11 cellular contexts compared by ENCODE assay signal in the genomic region with DNA sequence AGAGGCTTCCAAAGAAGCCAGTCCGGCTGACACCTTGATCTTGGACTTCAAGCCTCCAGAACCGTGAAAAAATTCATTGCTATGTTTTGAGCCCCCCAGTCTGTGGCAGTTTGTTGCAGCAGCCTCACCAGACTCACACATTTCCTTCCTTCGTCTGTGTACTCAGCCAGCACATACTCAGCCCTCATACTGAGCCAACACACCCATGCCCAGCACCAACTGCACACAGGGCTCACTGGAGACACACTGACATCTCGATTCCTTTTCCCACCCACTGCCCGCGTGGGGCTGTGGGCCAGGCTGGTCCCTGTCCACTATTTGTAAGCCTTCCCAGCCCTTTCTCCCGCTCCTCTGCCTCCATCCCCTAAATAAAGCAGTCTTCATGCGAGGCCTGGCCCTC. TPM values are rescaled to one million over a fixed set of nuclear protein-coding genes. Genes with fewer than 3 reads are reported as not detected.
DNase-seq lines count a peak whose midpoint lies in the region; ATAC-seq, FAIRE-seq and TF ChIP-seq lines count a peak whose summit lies in the region.
"Had no signal": no experiment of that assay in that cellular context is flagged by ENCODE, and none has a peak within 500 bp of the region (broad histone marks: within the 10 kb centered on the region; RNA-seq: fewer than 3 reads in every experiment).

No MANE protein-coding gene starts in this region.

- TF ChIP-seq CTCF in nephron (IDR thresholded peaks at IDR 0.05; ENCODE audit: unreplicated experiment in 3 of 3) = no peak

- H3K27me3 ChIP-seq in ACC112 (ENCODE audit: insufficient read depth, low read length) = no peaks in the 10 kb centered on the region
- no peaks in the 10 kb centered on the region for H3K27me3 ChIP-seq in GM23248 (replicated peaks; ENCODE audit: insufficient read depth)
- H3K27me3 ChIP-seq in esophagus (ENCODE audit: control insufficient read depth in 1 of 2, insufficient read depth in 2 of 2, low read length in 2 of 2) = no peaks in the 10 kb centered on the region

- H3K4me3 Mint-ChIP-seq in nephron = peak overlapping the region in 2 of 3 experiments; percentile 70 to 74

- DNase-seq in GM23248 = no peak
- no peak for DNase-seq in frontal cortex (ENCODE audit: low spot score in 2 of 2)
- DNase-seq in HT-29 (ENCODE audit: low spot score) = no peak
- DNase-seq: activated CD4-positive, alpha-beta T cell treated with anti-CD3 and anti-CD28 coated beads for 1 hour; NCI-H1417 treated with DMSO at 0.1 percent for 48 hours had no signal

- no peaks in the 10 kb centered on the region for H4K20me1 ChIP-seq in GM23248 (ENCODE audit: insufficient read depth)

- no peaks in the 10 kb centered on the region for H3K27me3 Mint-ChIP-seq in nephron (ENCODE audit: low read depth)

- H2AFZ ChIP-seq in ACC112 (ENCODE audit: low read length, unreplicated experiment) (peak overlapping the region; percentile 83), GM23248 (peak overlapping the region; percentile 87)

- in situ Hi-C loops in GM23248 (cut with MboI) = no loop called here

- H3K9ac ChIP-seq in GM23248 = no peak overlapping the region

- H3F3A ChIP-seq in GM23248 (ENCODE audit: insufficient read depth) = no peaks in the 10 kb centered on the region

- no peaks in the 10 kb centered on the region for H3K79me2 ChIP-seq in ACC112 (ENCODE audit: control insufficient read depth, insufficient read depth, low read length, unreplicated experiment)
- no peaks in the 10 kb centered on the region for H3K79me2 ChIP-seq in GM23248 (ENCODE audit: insufficient read depth)

- no peaks in the 10 kb centered on the region for H3K9me2 ChIP-seq in GM23248 (ENCODE audit: insufficient read depth)

- peaks cover 21% of the 10 kb centered on the region for H3K9me3 Mint-ChIP-seq in nephron

- peaks cover 11% of the 10 kb centered on the region for H3K4me1 Mint-ChIP-seq in nephron

- H3K4me3 ChIP-seq in ACC112 (ENCODE audit: low read depth, low read length) (peak overlapping the region; percentile 68), GM23248 (peak overlapping the region; percentile 36; the same call in 1 of the 2 replicates), esophagus (ENCODE audit: low read depth in 1 of 2, low read length in 2 of 2) (no peak overlapping the region)

- H3K4me1 ChIP-seq in ACC112 (ENCODE audit: control insufficient read depth, insufficient read depth, low read length, unreplicated experiment) = peaks cover 13% of the 10 kb centered on the region
- no peaks in the 10 kb centered on the region for H3K4me1 ChIP-seq in GM23248 (ENCODE audit: insufficient read depth)
- peaks cover 0 to 2% of the 10 kb centered on the region in 2 donors for H3K4me1 ChIP-seq in esophagus (ENCODE audit: control insufficient read depth in 2 of 2, insufficient read depth in 2 of 2, low read length in 1 of 2)

- H3K27ac ChIP-seq in ACC112 (ENCODE audit: low read depth, low read length) (peak overlapping the region; percentile 27; the same call in 1 of the 2 replicates), GM23248 (no peak overlapping the region), esophagus (ENCODE audit: low read depth in 2 of 2, low read length in 1 of 2) (peak overlapping the region; percentile 65 to 66)

- peak overlapping the region; percentile 49 for H3K4me2 ChIP-seq in GM23248 (ENCODE audit: unreplicated experiment)

- ATAC-seq in HG03025 (IDR thresholded peaks at IDR 0.05; ENCODE audit: low FRiP score, unreplicated experiment) (no peak), GM21360 (IDR thresholded peaks at IDR 0.05; ENCODE audit: unreplicated experiment) (no peak)
- ATAC-seq: stimulated activated naive CD8-positive, alpha-beta T cell treated with anti-CD3 and anti-CD28 coated beads, Interleukin-15, Interleukin-2, amounts not matched to agents 100 U/mL and 50 U/mL, for 24 hours had no signal

- WGBS in GM23248 (ENCODE audit: low coverage in 1 of 2, low lambda C conversion rate in 2 of 2, missing lambda C conversion rate in 2 of 2), 2 experiments = 66 to 69% methylated on average over 8 of the region's 8 CpGs
- WGBS in esophagus, 2 donors = 60 to 63% methylated on average over 8 of the region's 8 CpGs

- H3K36me3 Mint-ChIP-seq in nephron (ENCODE audit: low read depth) = peaks cover 15% of the 10 kb centered on the region

- no peaks in the 10 kb centered on the region for H3K36me3 ChIP-seq in ACC112 (ENCODE audit: insufficient read depth, low read length)
- no peaks in the 10 kb centered on the region for H3K36me3 ChIP-seq in GM23248 (ENCODE audit: low read depth)
- H3K36me3 ChIP-seq in esophagus (ENCODE audit: control insufficient read depth in 2 of 2, insufficient read depth in 2 of 2, low read length in 1 of 2) = no peaks in the 10 kb centered on the region

- FAIRE-seq in frontal cortex (lab: Jason Lieb, UNC) = no peak

- H3K9me3 ChIP-seq in GM23248 (ENCODE audit: low read depth) (no peaks in the 10 kb centered on the region), esophagus (ENCODE audit: control insufficient read depth in 2 of 2, insufficient read depth in 1 of 2, low read depth in 1 of 2, low read length in 1 of 2) (no peaks in the 10 kb centered on the region)

- H3K27ac Mint-ChIP-seq in nephron = peak overlapping the region; percentile 90 to 99 (median 98)

RNA-seq across cellular contexts. Expression of a gene that starts 24.1 kb away (rescaled TPM):
- total RNA-seq in GM23248 (2014; rRNA removed; shearing (Covaris generic)) = not detected in 2 replicates
- polyA plus RNA-seq in GM23248 (2016; fragmentation: Nextera tagmentation; extraction: Ambion mirVana) (not detected in 2 replicates), esophagus (under 1 TPM; 0.33 to 0.47 TPM)
- total RNA-seq in frontal cortex = 0.41 TPM
- not detected in 2 replicates for total RNA-seq in HT-29 (2014; rRNA removed; shearing (Covaris generic))

RNA-seq across cellular contexts. Expression of a gene that starts 38.3 kb away (rescaled TPM):
- not detected in 2 replicates for total RNA-seq in GM23248 (2014; rRNA removed; shearing (Covaris generic))
- not detected in 2 replicates for polyA plus RNA-seq in GM23248 (2016; fragmentation: Nextera tagmentation; extraction: Ambion mirVana)
- polyA plus RNA-seq in esophagus = not detected
- total RNA-seq in frontal cortex = not detected
- total RNA-seq in HT-29 (2014; rRNA removed; shearing (Covaris generic)) = not detected in 2 replicates

Comparison
In these comparisons a context has a peak if more than half of its experiments do, and no peak if none do; other contexts are left out.
1. H3K4me3 ChIP-seq: peak in ACC112 (single experiment) and GM23248 (single experiment); none in esophagus (0 of 2).